Comparison of ENCODE assay signal across 13 cellular contexts in the genomic region with DNA sequence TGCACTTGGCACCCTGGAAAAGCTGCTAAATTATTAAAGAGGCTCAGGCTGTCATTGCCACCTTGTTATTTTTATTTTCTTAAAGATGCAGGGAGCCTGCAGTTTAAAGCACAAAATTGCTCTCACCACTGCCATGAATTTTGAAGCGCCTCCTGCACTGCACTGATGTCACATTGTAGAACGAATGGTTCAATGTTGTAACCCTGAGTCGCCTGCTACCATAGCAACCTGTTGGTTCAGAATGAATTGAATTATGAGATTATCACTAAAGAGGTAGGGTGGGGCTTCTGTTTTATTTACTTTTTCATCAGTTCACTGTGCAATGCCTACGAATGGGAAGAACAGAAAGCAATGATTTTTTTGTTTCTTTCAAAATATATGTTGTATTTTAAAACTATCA. TPM values are rescaled to one million over a fixed set of nuclear protein-coding genes. Genes with fewer than 3 reads are reported as not detected.
DNase-seq lines count a peak whose midpoint lies in the region; ATAC-seq and TF ChIP-seq lines count a peak whose summit lies in the region.
"Had no signal": no experiment of that assay in that cellular context is flagged by ENCODE, and none has a peak within 500 bp of the region (broad histone marks: within the 10 kb centered on the region; RNA-seq: fewer than 3 reads in every experiment).

No MANE protein-coding gene starts in this region.

- H3K27me3 ChIP-seq in sigmoid colon = no peaks in the 10 kb centered on the region

- H3K4me1 ChIP-seq in sigmoid colon = peaks cover 0 to 7% (median 0%) of the 10 kb centered on the region in 4 donors

- H3K4me1 Mint-ChIP-seq in effector memory CD8-positive, alpha-beta T cell (ENCODE audit: low read depth in 2 of 2) = no peaks in the 10 kb centered on the region
- H3K4me1 Mint-ChIP-seq: B cell had no signal

- H3K9me3 ChIP-seq in sigmoid colon = no peaks in the 10 kb centered on the region
- H3K9me3 ChIP-seq: neutrophil had no signal

- no peak overlapping the region for H3K27ac ChIP-seq in sigmoid colon
- H3K27ac ChIP-seq: neutrophil had no signal

- H3K4me3 ChIP-seq in fibroblast of pulmonary artery (replicated peaks; ENCODE audit: low read depth, low read length) (no peak overlapping the region), sigmoid colon (no peak overlapping the region)

- H3K4me3 Mint-ChIP-seq in effector memory CD8-positive, alpha-beta T cell = no peak overlapping the region
- H3K4me3 Mint-ChIP-seq: activated T-cell treated with anti-CD3 and anti-CD28 coated beads, Interleukin-2, amount 50 U/mL, for 4 hours; B cell had no signal

- TF ChIP-seq EP300 in sigmoid colon (IDR thresholded peaks at IDR 0.05) = no peak

- intact Hi-C loops in sigmoid colon (cut with DNase I) = no loop called here

- H3K27me3 Mint-ChIP-seq in effector memory CD8-positive, alpha-beta T cell = peaks cover 0 to 22% of the 10 kb centered on the region in 2 donors

- no peaks in the 10 kb centered on the region for H3K36me3 ChIP-seq in sigmoid colon
- H3K36me3 ChIP-seq: neutrophil had no signal

- no peak for TF ChIP-seq POLR2A in sigmoid colon (IDR thresholded peaks at IDR 0.05)

- H3K27ac Mint-ChIP-seq in effector memory CD8-positive, alpha-beta T cell = no peak overlapping the region
- H3K27ac Mint-ChIP-seq: B cell had no signal

- ATAC-seq in HG02884 (IDR thresholded peaks at IDR 0.05; ENCODE audit: unreplicated experiment) = no peak
- ATAC-seq in effector memory CD8-positive, alpha-beta T cell (replicated peaks) = no peak
- ATAC-seq: activated T-cell treated with anti-CD3 and anti-CD28 coated beads, Interleukin-2, amount 50 U/mL, for 4 hours had no signal

- TF ChIP-seq CTCF in fibroblast of pulmonary artery (IDR thresholded peaks at IDR 0.05; ENCODE audit: low read length, missing control alignments) = no peak
- no peak for TF ChIP-seq CTCF in sigmoid colon (IDR thresholded peaks at IDR 0.05)

- no peaks in the 10 kb centered on the region for H3K36me3 Mint-ChIP-seq in effector memory CD8-positive, alpha-beta T cell (ENCODE audit: insufficient read depth)

- H3K9me3 Mint-ChIP-seq in effector memory CD8-positive, alpha-beta T cell = peaks cover 0 to 7% of the 10 kb centered on the region in 2 donors
- H3K9me3 Mint-ChIP-seq: activated T-cell treated with anti-CD3 and anti-CD28 coated beads, Interleukin-2, amount 50 U/mL, for 4 hours had no signal

- 13 to 54% methylated on average over 4 of the region's 4 CpGs for WGBS in sigmoid colon, 2 donors

- DNase-seq in AG20443 (ENCODE audit: low spot score) (peak; percentile 39), NCI-H1417 (lab: John Stamatoyannopoulos, UW) (peak; percentile 70 to 91 (median 76)), NOMO-1 treated with dmso at 0.1 percent for 144 hours (lab: John Stamatoyannopoulos, UW; ENCODE audit: unreplicated experiment) (peak; percentile 22), fibroblast of pulmonary artery (ENCODE audit: low read depth) (peak; percentile 67), sigmoid colon (no peak), AML-193 (lab: John Stamatoyannopoulos, UW) (no peak)
- DNase-seq in effector memory CD8-positive, alpha-beta T cell = no peak
- DNase-seq: activated T-cell treated with anti-CD3 and anti-CD28 coated beads, Interleukin-2, amount 50 U/mL, for 4 hours; cortex of kidney; NCI-H2171 treated with DMSO at 0.1 percent for 48 hours had no signal

RNA-seq across cellular contexts. Expression of a gene that starts 16.5 kb away (rescaled TPM):
- total RNA-seq in sigmoid colon = 10 to 100 TPM in 3 of 4 donors, 1 to 10 TPM in 1; 8.4 to 16.8 (median 12.3) TPM
- polyA plus RNA-seq in sigmoid colon = 1 to 10 TPM in 2 of 3 donors, not detected in 1; 1.8 to 6.7 TPM
- total RNA-seq: activated T-cell treated with anti-CD3 and anti-CD28 coated beads, Interleukin-2, amount 50 U/mL, for 4 hours had no signal

Comparison
In these comparisons a context has a peak if more than half of its experiments do, and no peak if none do; other contexts are left out.
1. DNase-seq: peak in AG20443 (single experiment), NCI-H1417 (3 of 3), NOMO-1 treated with dmso at 0.1 percent for 144 hours (single experiment) and fibroblast of pulmonary artery (single experiment); none in sigmoid colon (single experiment), AML-193 (0 of 2) and effector memory CD8-positive, alpha-beta T cell (0 of 3).